In the genomic region with DNA sequence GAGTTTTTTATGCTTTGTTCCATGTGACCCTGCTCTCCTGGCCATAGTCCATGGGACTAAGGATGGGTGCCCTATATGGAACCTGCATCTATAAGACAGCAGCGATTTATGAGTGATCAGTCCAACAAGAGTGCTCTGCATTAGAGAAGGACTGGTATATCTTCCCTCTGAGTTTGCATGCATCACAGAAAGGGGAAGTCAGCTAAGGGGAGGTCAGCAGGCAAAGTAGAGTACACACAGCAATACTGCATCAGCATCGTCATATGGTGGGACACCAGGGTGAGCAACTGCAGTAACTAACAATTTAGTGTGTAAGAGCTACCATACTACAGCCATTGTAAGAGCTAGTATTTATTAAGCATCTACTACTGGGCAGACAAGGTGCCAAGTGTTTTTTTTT, we compare ENCODE assay signal across 22 cellular contexts.
"Had no signal": no experiment of that assay in that cellular context is flagged by ENCODE, and none has a peak within 500 bp of the region (broad histone marks: within the 10 kb centered on the region; RNA-seq: fewer than 3 reads in every experiment).

No MANE protein-coding gene starts in this region.

- H3K27ac Mint-ChIP-seq: activated CD8-positive, alpha-beta T cell treated with anti-CD3 and anti-CD28 coated beads, Interleukin-2, amount 10 ng/mL, durations not matched to agents 7 days and 5 days; activated naive CD8-positive, alpha-beta T cell treated with anti-CD3 and anti-CD28 coated beads, Interleukin-2, amount 50 U/mL, for 24 hours; activated T-helper 1 cell treated with anti-CD3 and anti-CD28 coated beads, Interleukin-12 subunit alpha, Interleukin-12 subunit beta, Interleukin-2, Interleukin-4 antibody, amounts not matched to agents 30 ng/mL and 10 ng/mL and 1 ng/mL, durations not matched to agents 14 hours and 24 hours and 36 hours; naive thymus-derived CD4-positive, alpha-beta T cell; neural progenitor cell; stimulated activated memory B cell treated with anti-CD40 and anti-IgM and Interleukin-4, amounts not matched to agents 10 μg/mL and 1 μg/mL and 100 μg/mL, for 72 hours had no signal

- H3K4me3 Mint-ChIP-seq: activated CD8-positive, alpha-beta T cell treated with anti-CD3 and anti-CD28 coated beads, Interleukin-2, amount 10 ng/mL, durations not matched to agents 7 days and 5 days; activated naive CD8-positive, alpha-beta T cell treated with anti-CD3 and anti-CD28 coated beads, Interleukin-2, amount 50 U/mL, for 24 hours; activated T-helper 1 cell treated with anti-CD3 and anti-CD28 coated beads, Interleukin-12 subunit alpha, Interleukin-12 subunit beta, Interleukin-2, Interleukin-4 antibody, amounts not matched to agents 30 ng/mL and 10 ng/mL and 1 ng/mL, durations not matched to agents 14 hours and 24 hours and 36 hours; naive thymus-derived CD4-positive, alpha-beta T cell; neural progenitor cell; stimulated activated memory B cell treated with anti-CD40 and anti-IgM and Interleukin-4, amounts not matched to agents 10 μg/mL and 1 μg/mL and 100 μg/mL, for 72 hours had no signal

- DNase-seq: activated CD4-positive, alpha-beta T cell treated with anti-CD3 and anti-CD28 coated beads for 1 hour; activated CD4-positive, alpha-beta T cell treated with anti-CD3 and anti-CD28 coated beads, Interleukin-2, amount 50 U/mL, for 1 hour; activated CD8-positive, alpha-beta T cell treated with anti-CD3 and anti-CD28 coated beads, Interleukin-2, amount 10 ng/mL, durations not matched to agents 7 days and 5 days; activated gamma-delta T cell; activated naive CD4-positive, alpha-beta T cell treated with anti-CD3 and anti-CD28 coated beads, Interleukin-2, amount 50 U/mL, for 16 hours; activated naive CD8-positive, alpha-beta T cell treated with anti-CD3 and anti-CD28 coated beads, Interleukin-2, amount 50 U/mL, for 24 hours; cerebellar nuclear complex; esophagus squamous epithelium; gastrocnemius medialis; hippocampal formation; kidney glomerular epithelial cell; left lung; naive thymus-derived CD4-positive, alpha-beta T cell; posterior cingulate gyrus; right lobe of liver; stimulated activated CD4-positive, alpha-beta T cell treated with anti-CD3 and anti-CD28 coated beads, Interleukin-2, amount 100 ng/mL, for 24 hours; T1000; upper lobe of left lung; WERI-Rb-1 had no signal

- H3K9me3 Mint-ChIP-seq: activated T-helper 1 cell treated with anti-CD3 and anti-CD28 coated beads, Interleukin-12 subunit alpha, Interleukin-12 subunit beta, Interleukin-2, Interleukin-4 antibody, amounts not matched to agents 30 ng/mL and 10 ng/mL and 1 ng/mL, durations not matched to agents 14 hours and 24 hours and 36 hours; stimulated activated memory B cell treated with anti-CD40 and anti-IgM and Interleukin-4, amounts not matched to agents 10 μg/mL and 1 μg/mL and 100 μg/mL, for 72 hours had no signal

- H3K36me3 Mint-ChIP-seq: stimulated activated memory B cell treated with anti-CD40 and anti-IgM and Interleukin-4, amounts not matched to agents 10 μg/mL and 1 μg/mL and 100 μg/mL, for 72 hours had no signal

- H3K4me1 Mint-ChIP-seq: activated naive CD8-positive, alpha-beta T cell treated with anti-CD3 and anti-CD28 coated beads, Interleukin-2, amount 50 U/mL, for 24 hours; naive thymus-derived CD4-positive, alpha-beta T cell; stimulated activated memory B cell treated with anti-CD40 and anti-IgM and Interleukin-4, amounts not matched to agents 10 μg/mL and 1 μg/mL and 100 μg/mL, for 72 hours had no signal

- ATAC-seq: activated CD8-positive, alpha-beta T cell treated with anti-CD3 and anti-CD28 coated beads, Interleukin-2, amount 10 ng/mL, durations not matched to agents 7 days and 5 days; activated naive CD8-positive, alpha-beta T cell treated with anti-CD3 and anti-CD28 coated beads, Interleukin-2, amount 50 U/mL, for 24 hours; gastrocnemius medialis; naive thymus-derived CD4-positive, alpha-beta T cell; stimulated activated memory B cell treated with anti-CD40 and anti-IgM and Interleukin-4, amounts not matched to agents 10 μg/mL and 1 μg/mL and 100 μg/mL, for 72 hours had no signal
